Comparison of ENCODE assay signal across 22 cellular contexts in the genomic region with DNA sequence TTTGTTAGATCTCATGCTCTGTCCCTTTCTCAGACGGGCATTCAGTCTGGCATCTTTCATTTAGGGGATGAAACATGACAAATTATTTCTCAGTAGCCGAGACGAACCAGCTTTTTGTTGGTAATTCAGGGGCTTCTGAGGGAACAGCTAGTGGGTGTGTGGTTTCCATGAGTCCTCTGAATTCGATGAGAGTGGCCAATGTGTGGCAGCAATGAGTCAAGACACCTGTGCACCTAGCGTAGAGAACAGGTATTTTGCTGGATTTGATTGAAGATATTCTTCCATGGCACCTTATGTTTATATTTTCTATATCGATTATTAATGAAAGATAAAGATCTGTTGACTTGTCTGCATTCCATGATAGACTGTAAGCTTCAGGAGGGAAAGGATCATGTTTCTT.
"Had no signal": no experiment of that assay in that cellular context is flagged by ENCODE, and none has a peak within 500 bp of the region (broad histone marks: within the 10 kb centered on the region; RNA-seq: fewer than 3 reads in every experiment).

No MANE protein-coding gene starts in this region.

- H2AFZ ChIP-seq: hepatocyte had no signal

- H3K36me3 Mint-ChIP-seq: naive thymus-derived CD8-positive, alpha-beta T cell; stimulated activated memory B cell treated with anti-CD40 and anti-IgM and Interleukin-4, amounts not matched to agents 10 μg/mL and 1 μg/mL and 100 μg/mL, for 72 hours had no signal

- H3K4me3 ChIP-seq: hepatocyte, mucosa of descending colon, spleen, tibial artery, upper lobe of left lung, uterus had no signal

- H3K27ac ChIP-seq: foreskin keratinocyte, hepatocyte, neutrophil, spleen, tibial artery, upper lobe of left lung, uterus had no signal

- DNase-seq: dermis blood vessel endothelial cell; erythroblast; foreskin keratinocyte; head of caudate nucleus; mammary epithelial cell; mucosa of descending colon; naive thymus-derived CD8-positive, alpha-beta T cell; posterior cingulate gyrus; spleen; stimulated activated CD4-positive, alpha-beta T cell treated with anti-CD3 and anti-CD28 coated beads, Interleukin-15, amount 100 ng/mL, for 24 hours; stimulated activated CD4-positive, alpha-beta T cell treated with anti-CD3 and anti-CD28 coated beads, Interleukin-1b, Interleukin-23, amount 100 ng/mL, for 48 hours; stimulated activated CD4-positive, alpha-beta T cell treated with anti-CD3 and anti-CD28 coated beads, Interleukin-4, amount 100 ng/mL, for 24 hours; tibial artery; upper lobe of left lung; uterus had no signal

- H3K4me1 ChIP-seq: spleen, upper lobe of left lung, uterus had no signal

- H3K4me2 ChIP-seq: hepatocyte had no signal

- H3K36me3 ChIP-seq: neutrophil, spleen, tibial artery, upper lobe of left lung, uterus had no signal

- H3K27me3 Mint-ChIP-seq: stimulated activated memory B cell treated with anti-CD40 and anti-IgM and Interleukin-4, amounts not matched to agents 10 μg/mL and 1 μg/mL and 100 μg/mL, for 72 hours; stimulated activated naive CD8-positive, alpha-beta T cell treated with anti-CD3 and anti-CD28 coated beads, Interleukin-15, Interleukin-2, amounts not matched to agents 100 ng/mL and 50 ng/mL, for 24 hours had no signal

- H3K9me3 ChIP-seq: mucosa of descending colon, neutrophil, spleen, tibial artery, upper lobe of left lung, uterus had no signal

- H3K9me3 Mint-ChIP-seq: stimulated activated memory B cell treated with anti-CD40 and anti-IgM and Interleukin-4, amounts not matched to agents 10 μg/mL and 1 μg/mL and 100 μg/mL, for 72 hours; stimulated activated naive CD8-positive, alpha-beta T cell treated with anti-CD3 and anti-CD28 coated beads, Interleukin-15, Interleukin-2, amounts not matched to agents 100 ng/mL and 50 ng/mL, for 24 hours had no signal

- H3K79me2 ChIP-seq: hepatocyte had no signal

- H3K4me1 Mint-ChIP-seq: naive thymus-derived CD8-positive, alpha-beta T cell had no signal

- ATAC-seq: foreskin keratinocyte; left lobe of liver; mucosa of descending colon; naive thymus-derived CD8-positive, alpha-beta T cell; sciatic nerve; stimulated activated memory B cell treated with anti-CD40 and anti-IgM and Interleukin-4, amounts not matched to agents 10 μg/mL and 1 μg/mL and 100 μg/mL, for 72 hours had no signal

- H3K27ac Mint-ChIP-seq: stimulated activated memory B cell treated with anti-CD40 and anti-IgM and Interleukin-4, amounts not matched to agents 10 μg/mL and 1 μg/mL and 100 μg/mL, for 72 hours; stimulated activated naive CD8-positive, alpha-beta T cell treated with anti-CD3 and anti-CD28 coated beads, Interleukin-15, Interleukin-2, amounts not matched to agents 100 ng/mL and 50 ng/mL, for 24 hours had no signal

- FAIRE-seq: endothelial cell of umbilical vein had no signal

- H3K4me3 Mint-ChIP-seq: naive thymus-derived CD8-positive, alpha-beta T cell; stimulated activated memory B cell treated with anti-CD40 and anti-IgM and Interleukin-4, amounts not matched to agents 10 μg/mL and 1 μg/mL and 100 μg/mL, for 72 hours; stimulated activated naive CD8-positive, alpha-beta T cell treated with anti-CD3 and anti-CD28 coated beads, Interleukin-15, Interleukin-2, amounts not matched to agents 100 ng/mL and 50 ng/mL, for 24 hours had no signal

- H3K27me3 ChIP-seq: foreskin keratinocyte, hepatocyte, neutrophil, spleen, tibial artery, upper lobe of left lung, uterus had no signal
